Comparison of ENCODE assay signal across 20 cellular contexts in the genomic region with DNA sequence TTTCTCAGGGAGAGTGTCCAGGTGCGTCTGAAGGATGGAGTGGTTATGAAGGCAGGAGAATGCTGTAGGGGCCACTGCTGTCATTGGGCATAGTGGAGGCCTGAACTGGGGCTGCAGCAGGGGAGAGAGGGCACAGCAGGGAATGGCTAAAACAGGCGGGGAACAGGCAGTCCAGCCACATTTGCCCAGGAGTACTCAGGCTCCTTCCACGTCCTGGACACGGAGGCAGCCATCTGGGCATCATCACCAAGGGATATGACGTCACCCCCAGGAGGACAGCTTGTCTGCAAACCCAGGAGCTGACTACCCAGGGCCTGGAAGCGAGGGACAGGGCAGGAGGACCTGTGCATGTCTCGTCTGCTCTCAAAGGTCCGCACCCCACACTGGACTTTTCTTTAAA. TPM values are rescaled to one million over a fixed set of nuclear protein-coding genes. Genes with fewer than 3 reads are reported as not detected.
DNase-seq lines count a peak whose midpoint lies in the region; ATAC-seq, FAIRE-seq and TF ChIP-seq lines count a peak whose summit lies in the region.
"Had no signal": no experiment of that assay in that cellular context is flagged by ENCODE, and none has a peak within 500 bp of the region (broad histone marks: within the 10 kb centered on the region; RNA-seq: fewer than 3 reads in every experiment).

No MANE protein-coding gene starts in this region.

- H2AK5ac ChIP-seq in H1 (ENCODE audit: low read depth, low read length): no peak overlapping the region

- no peak overlapping the region for H2BK5ac ChIP-seq in H1 (ENCODE audit: low read depth, low read length)

- no peak overlapping the region for H3K56ac ChIP-seq in H1 (replicated peaks; ENCODE audit: insufficient read length, low read depth, low read length)

- no peaks in the 10 kb centered on the region for H3K23me2 ChIP-seq in H1 (ENCODE audit: low read depth, low read length)

- POLR2A ChIA-PET in H1 (lab: Charles Lee; ENCODE audit: partially characterized antibody): no interaction called here

- no peaks in the 10 kb centered on the region for H4K20me1 ChIP-seq in H1 (replicated peaks in 1 of 2; ENCODE audit: control insufficient read depth in 1 of 2, insufficient read depth in 2 of 2, low read length in 2 of 2)

- no peak overlapping the region for H2BK12ac ChIP-seq in H1 (ENCODE audit: low read depth, low read length)

- no peak overlapping the region for H3K9ac ChIP-seq in H1 (replicated peaks in 1 of 4; ENCODE audit: extremely low read depth in 1 of 4, low read depth in 3 of 4, low read length in 3 of 4)

- H3K14ac ChIP-seq in H1 (ENCODE audit: insufficient read length): no peak overlapping the region

- H4K91ac ChIP-seq in H1 (replicated peaks; ENCODE audit: insufficient read length, low read length): no peak overlapping the region

- H2AFZ ChIP-seq in H1 (ENCODE audit: low read length): no peak overlapping the region
- H2AFZ ChIP-seq: GM23338 had no signal

- no peak for TF ChIP-seq CTCF in H1 (IDR thresholded peaks at IDR 0.05; ENCODE audit: control extremely low read depth in 1 of 3, insufficient read depth in 1 of 3, low read depth in 1 of 3, low read length in 3 of 3)

- CTCF ChIA-PET in H1 (lab: Charles Lee; ENCODE audit: partially characterized antibody): no interaction called here

- no peaks in the 10 kb centered on the region for H3K79me2 ChIP-seq in H1 (ENCODE audit: control insufficient read depth in 1 of 2, insufficient read depth in 2 of 2, low read length in 2 of 2)

- H3K36me3 ChIP-seq in H1 (ENCODE audit: control insufficient read depth in 2 of 4, insufficient read depth in 4 of 4, low read length in 3 of 4): no peaks in the 10 kb centered on the region

- no peak overlapping the region for H3K4me3 ChIP-seq in H1 (ENCODE audit: extremely low read depth in 1 of 4, insufficient read depth in 2 of 4, low read depth in 3 of 4, low read length in 4 of 4)
- H3K4me3 ChIP-seq: GM23338 had no signal

- no peak overlapping the region for H3K4ac ChIP-seq in H1 (replicated peaks; ENCODE audit: insufficient read length, low read depth, low read length)

- no peak overlapping the region for H3K27ac ChIP-seq in H1 (ENCODE audit: low read depth, low read length)

- FAIRE-seq in H1 (lab: Jason Lieb, UNC) (no peak), GM19239 (lab: Jason Lieb, UNC) (no peak)
- FAIRE-seq: GM12892 had no signal

- H2BK120ac ChIP-seq in H1 (replicated peaks; ENCODE audit: low read depth, low read length): no peak overlapping the region

- no peaks in the 10 kb centered on the region; a peak in 1 of 7 replicates for H3K4me1 ChIP-seq in H1 (replicated peaks in 1 of 4; ENCODE audit: control insufficient read depth in 3 of 4, insufficient read depth in 4 of 4, low read length in 3 of 4)

- DNase-seq in cardiac septum (ENCODE audit: low spot score): peak; percentile 56
- no peak for DNase-seq in left ventricle myocardium superior
- peak in 1 of 2 experiments; percentile 35 for DNase-seq in H1 (ENCODE audit: low read depth in 1 of 2, low spot score in 2 of 2)
- peak; percentile 51 for DNase-seq in posterior vena cava (ENCODE audit: low spot score)
- DNase-seq in NCI-H748 (lab: John Stamatoyannopoulos, UW; ENCODE audit: unreplicated experiment): no peak
- DNase-seq in GM19239 (ENCODE audit: insufficient read length, low spot score): no peak
- DNase-seq: AML-193; CD4-positive, CD25-positive, alpha-beta regulatory T cell; DMS79 treated with DMSO at 0.1 percent for 48 hours; GDM1; Karpas-422; NCI-H187 treated with DMSO at 0.1 percent for 48 hours; NCI-H2171; NCI-H82 had no signal

- intact Hi-C loops in cardiac septum (cut with DNase I) (no loop called here), left ventricle myocardium superior (cut with micrococcal nuclease) (no loop called here), posterior vena cava (cut with DNase I) (no loop called here)

- no peak overlapping the region for H2BK20ac ChIP-seq in H1 (ENCODE audit: low read length)

- peak overlapping the region; percentile 53; the same call in 1 of the 2 replicates for H4K8ac ChIP-seq in H1 (ENCODE audit: extremely low read depth, insufficient read depth, low read length)

- ATAC-seq in left ventricle myocardium superior: no peak
- no peak for ATAC-seq in GM21723 (IDR thresholded peaks at IDR 0.05; ENCODE audit: unreplicated experiment)

- H3K9me3 ChIP-seq in H1 (ENCODE audit: insufficient read depth in 2 of 2, low read depth in 1 of 2, low read length in 1 of 2): no peaks in the 10 kb centered on the region

- no peak overlapping the region for H3K18ac ChIP-seq in H1 (ENCODE audit: extremely low read depth, low read length)

- no peak overlapping the region for H3K23ac ChIP-seq in H1 (ENCODE audit: insufficient read length)

- no peak for TF ChIP-seq EP300 in H1 (IDR thresholded peaks at IDR 0.05; ENCODE audit: borderline replicate concordance in 1 of 2, low read depth in 2 of 2, low read length in 2 of 2)

- no peak for TF ChIP-seq POLR2A in H1 (IDR thresholded peaks at IDR 0.05; ENCODE audit: control extremely low read depth in 1 of 2, low read depth in 2 of 2, low read length in 2 of 2)

- H3K79me1 ChIP-seq in H1 (ENCODE audit: low read depth, low read length): no peaks in the 10 kb centered on the region

- no peak overlapping the region for H4K5ac ChIP-seq in H1 (ENCODE audit: insufficient read length, low read depth, low read length)

- H3K4me2 ChIP-seq in H1 (ENCODE audit: insufficient read depth in 1 of 2, low read depth in 2 of 2, low read length in 2 of 2): no peak overlapping the region
- H3K4me2 ChIP-seq: GM23338 had no signal

- 88% methylated on average over 8 of the region's 8 CpGs; no CpG with 5 or more reads in 1 of the 2 experiments for WGBS in H1 (ENCODE audit: extremely low coverage in 1 of 2, insufficient coverage in 1 of 2, insufficient read length in 1 of 2, insufficient replicate concordance in 2 of 2, low coverage in 1 of 2, low lambda C conversion rate in 2 of 2, missing lambda C conversion rate in 1 of 2), 2 experiments

- no peak for TF ChIP-seq RAD21 in H1 (IDR thresholded peaks at IDR 0.05 in 1 of 2, conservative IDR thresholded peaks at IDR 0.05 in 1 of 2; ENCODE audit: low read depth in 2 of 2, low read length in 2 of 2)

- H3K27me3 ChIP-seq in H1 (replicated peaks in 1 of 4; ENCODE audit: control insufficient read depth in 3 of 4, extremely low read depth in 1 of 4, insufficient read depth in 3 of 4, low read length in 3 of 4): no peaks in the 10 kb centered on the region

- no peak overlapping the region for H2BK15ac ChIP-seq in H1 (ENCODE audit: low read length)

TF ChIP-seq in H1, 55 proteins besides CTCF, POLR2A, EP300 and RAD21:
- no peak for TF ChIP-seq E2F6 (IDR thresholded peaks at IDR 0.05)
- no peak for TF ChIP-seq NRF1 (IDR thresholded peaks at IDR 0.05; ENCODE audit: low read depth, low read length)
- no peak for TF ChIP-seq YY1 (IDR thresholded peaks at IDR 0.05; ENCODE audit: low read depth, low read length)
- TF ChIP-seq TBP (IDR thresholded peaks at IDR 0.05; ENCODE audit: low read depth, low read length): no peak
- no peak for TF ChIP-seq CBX8 (IDR thresholded peaks at IDR 0.05; ENCODE audit: borderline replicate concordance, low read depth, low read length)
- TF ChIP-seq HDAC6 (IDR thresholded peaks at IDR 0.05; ENCODE audit: low read depth, low read length): no peak

RNA-seq across cellular contexts. Expression of gene VSTM2B, which starts 22.2 kb away (rescaled TPM):
- total RNA-seq in cardiac septum (not detected), left ventricle myocardium superior (not detected), posterior vena cava (not detected)
- 1.2 and 1.5 TPM in 2 replicates for total RNA-seq in H1 (2021; fragmentation: NEBNext Ultra II Directional; extraction: Animal tissue kit (Norgen Biotek cat#: 25700))
- 0.82 and 1.6 TPM in 2 replicates for polyA plus RNA-seq in H1 (2011; rRNA removed)
- polyA plus RNA-seq in H1 (2011; cell fraction: cytosol; rRNA removed): 1.6 TPM
- 0.84 TPM for polyA plus RNA-seq in H1 (2011; cell fraction: nucleus; rRNA removed)
- polyA plus RNA-seq in H1 (2012, experiment 1 of 2): 0.23 to 0.97 TPM (median 0.69 TPM) in 4 replicates
- 0.34 TPM for polyA plus RNA-seq in H1 (2012, experiment 2 of 2)
- 0.67 TPM for polyA plus RNA-seq in H1 (2013, experiment 1 of 2)
- 0.55 TPM for polyA plus RNA-seq in H1 (2013, experiment 2 of 2)
- polyA minus RNA-seq in H1 (2011; rRNA and poly(A)+ RNA removed): not detected in 2 replicates
- 1.0 TPM for polyA minus RNA-seq in H1 (2011; cell fraction: cytosol; rRNA and poly(A)+ RNA removed)
- polyA minus RNA-seq in H1 (2011; cell fraction: nucleus; rRNA and poly(A)+ RNA removed): 0.80 TPM
- total RNA-seq: A673; CD4-positive, CD25-positive, alpha-beta regulatory T cell; NCI-H460; RPMI7951 had no signal
- polyA plus RNA-seq: CD4-positive, CD25-positive, alpha-beta regulatory T cell had no signal

RNA-seq across cellular contexts. Expression of gene POP4, which starts 58.1 kb away (rescaled TPM):
- total RNA-seq in cardiac septum (47.8 TPM), left ventricle myocardium superior (46.9 TPM), posterior vena cava (10 to 100 TPM; 41.4 to 49.1 TPM)
- total RNA-seq in H1 (2021; fragmentation: NEBNext Ultra II Directional; extraction: Animal tissue kit (Norgen Biotek cat#: 25700)): 38.0 and 41.5 TPM in 2 replicates
- polyA plus RNA-seq in H1 (2011; rRNA removed): 22.8 and 29.1 TPM in 2 replicates
- polyA plus RNA-seq in H1 (2011; cell fraction: cytosol; rRNA removed): 36.0 TPM
- 35.2 TPM for polyA plus RNA-seq in H1 (2011; cell fraction: nucleus; rRNA removed)
- 28.3 to 36.0 TPM (median 33.8 TPM) in 4 replicates for polyA plus RNA-seq in H1 (2012, experiment 1 of 2)
- 21.5 TPM for polyA plus RNA-seq in H1 (2012, experiment 2 of 2)
- polyA plus RNA-seq in H1 (2013, experiment 1 of 2): 49.0 TPM
- polyA plus RNA-seq in H1 (2013, experiment 2 of 2): 48.9 TPM
- polyA minus RNA-seq in H1 (2011; rRNA and poly(A)+ RNA removed): 25.6 and 43.4 TPM in 2 replicates
- 21.2 TPM for polyA minus RNA-seq in H1 (2011; cell fraction: cytosol; rRNA and poly(A)+ RNA removed)
- 48.4 TPM for polyA minus RNA-seq in H1 (2011; cell fraction: nucleus; rRNA and poly(A)+ RNA removed)

Comparison
In these comparisons a context has a peak if more than half of its experiments do, and no peak if none do; other contexts are left out.
1. DNase-seq: peak in cardiac septum (single experiment) and posterior vena cava (single experiment); none in left ventricle myocardium superior (single experiment), NCI-H748 (single experiment) and GM19239 (single experiment).